1 cellular context compared by ENCODE assay signal in the genomic region with DNA sequence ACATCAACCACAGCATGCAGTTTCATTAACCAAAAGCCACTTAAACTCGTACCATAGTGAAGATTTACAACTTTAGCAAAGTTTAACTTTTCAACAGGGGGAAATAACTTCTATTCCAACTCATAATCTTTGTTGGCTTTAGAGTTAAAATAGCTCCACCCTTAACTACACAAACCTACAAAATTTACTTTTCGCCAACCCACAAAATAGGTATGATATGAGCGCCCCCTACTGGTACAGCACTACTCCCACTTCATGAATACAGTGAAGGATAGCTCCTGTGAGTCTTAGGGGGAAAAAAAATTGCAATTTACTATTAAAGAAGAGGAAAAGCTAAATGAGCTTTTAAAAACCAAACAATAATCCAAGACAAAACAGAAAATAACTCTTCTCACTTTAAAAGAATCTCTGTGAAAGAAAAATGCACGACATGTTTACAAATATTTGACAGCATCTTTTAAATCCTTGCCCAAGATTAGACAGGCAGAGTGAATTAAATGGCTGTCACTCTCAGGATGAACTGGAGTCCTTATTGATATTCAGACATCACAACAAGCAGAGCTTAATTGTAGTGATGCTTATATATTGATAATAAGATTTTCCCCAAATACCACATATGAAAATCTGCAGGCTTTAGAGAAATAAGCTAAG.
TF ChIP-seq lines count a peak whose summit lies in the region.

No MANE protein-coding gene starts in this region.

TF ChIP-seq in HepG2, 621 proteins besides CTCF, POLR2A, EP300 and RAD21 (continued from another document and continues in another):
- TF ChIP-seq PCBP1 (IDR thresholded peaks at IDR 0.05; ENCODE audit: borderline replicate concordance, low read depth, low read length) (no peak), KDM3A (CRISPR knock-in tag; IDR thresholded peaks at IDR 0.05; ENCODE audit: low read depth) (no peak), NCOA1 (CRISPR knock-in tag; IDR thresholded peaks at IDR 0.05) (no peak), SAFB2 (CRISPR knock-in tag; IDR thresholded peaks at IDR 0.05; ENCODE audit: borderline replicate concordance, low read depth) (no peak), ZNF629 (CRISPR knock-in tag; conservative IDR thresholded peaks at IDR 0.05) (no peak), ZNF570 (CRISPR knock-in tag; IDR thresholded peaks at IDR 0.05; ENCODE audit: borderline replicate concordance) (no peak), MIER3 (CRISPR knock-in tag; IDR thresholded peaks at IDR 0.05; ENCODE audit: borderline replicate concordance) (peak; percentile 54; the same call in 1 of the 2 replicates), ZIK1 (CRISPR knock-in tag; IDR thresholded peaks at IDR 0.05; ENCODE audit: borderline replicate concordance, low read depth) (no peak), ZBTB3 (CRISPR knock-in tag; IDR thresholded peaks at IDR 0.05; ENCODE audit: borderline replicate concordance, low read depth) (no peak), ZNF615 (CRISPR knock-in tag; IDR thresholded peaks at IDR 0.05; ENCODE audit: borderline replicate concordance) (no peak), NFE2L2 (IDR thresholded peaks at IDR 0.05; ENCODE audit: low read length) (no peak), MTA3 (CRISPR knock-in tag; IDR thresholded peaks at IDR 0.05) (no peak), ZNF878 (CRISPR knock-in tag; IDR thresholded peaks at IDR 0.05) (no peak), ZNF180 (CRISPR knock-in tag; IDR thresholded peaks at IDR 0.05; ENCODE audit: borderline replicate concordance, low read depth) (no peak), MBD4 (IDR thresholded peaks at IDR 0.05; ENCODE audit: borderline replicate concordance, low read length) (no peak), ZSCAN12 (CRISPR knock-in tag; IDR thresholded peaks at IDR 0.05) (no peak), ZNF234 (CRISPR knock-in tag; conservative IDR thresholded peaks at IDR 0.05) (no peak), RBAK (CRISPR knock-in tag; IDR thresholded peaks at IDR 0.05) (no peak), DR1 (CRISPR knock-in tag; IDR thresholded peaks at IDR 0.05) (no peak), RXRA (CRISPR knock-in tag; IDR thresholded peaks at IDR 0.05) (no peak), NCOA5 (CRISPR knock-in tag; IDR thresholded peaks at IDR 0.05) (no peak)
- TF ChIP-seq, protein P1, sequence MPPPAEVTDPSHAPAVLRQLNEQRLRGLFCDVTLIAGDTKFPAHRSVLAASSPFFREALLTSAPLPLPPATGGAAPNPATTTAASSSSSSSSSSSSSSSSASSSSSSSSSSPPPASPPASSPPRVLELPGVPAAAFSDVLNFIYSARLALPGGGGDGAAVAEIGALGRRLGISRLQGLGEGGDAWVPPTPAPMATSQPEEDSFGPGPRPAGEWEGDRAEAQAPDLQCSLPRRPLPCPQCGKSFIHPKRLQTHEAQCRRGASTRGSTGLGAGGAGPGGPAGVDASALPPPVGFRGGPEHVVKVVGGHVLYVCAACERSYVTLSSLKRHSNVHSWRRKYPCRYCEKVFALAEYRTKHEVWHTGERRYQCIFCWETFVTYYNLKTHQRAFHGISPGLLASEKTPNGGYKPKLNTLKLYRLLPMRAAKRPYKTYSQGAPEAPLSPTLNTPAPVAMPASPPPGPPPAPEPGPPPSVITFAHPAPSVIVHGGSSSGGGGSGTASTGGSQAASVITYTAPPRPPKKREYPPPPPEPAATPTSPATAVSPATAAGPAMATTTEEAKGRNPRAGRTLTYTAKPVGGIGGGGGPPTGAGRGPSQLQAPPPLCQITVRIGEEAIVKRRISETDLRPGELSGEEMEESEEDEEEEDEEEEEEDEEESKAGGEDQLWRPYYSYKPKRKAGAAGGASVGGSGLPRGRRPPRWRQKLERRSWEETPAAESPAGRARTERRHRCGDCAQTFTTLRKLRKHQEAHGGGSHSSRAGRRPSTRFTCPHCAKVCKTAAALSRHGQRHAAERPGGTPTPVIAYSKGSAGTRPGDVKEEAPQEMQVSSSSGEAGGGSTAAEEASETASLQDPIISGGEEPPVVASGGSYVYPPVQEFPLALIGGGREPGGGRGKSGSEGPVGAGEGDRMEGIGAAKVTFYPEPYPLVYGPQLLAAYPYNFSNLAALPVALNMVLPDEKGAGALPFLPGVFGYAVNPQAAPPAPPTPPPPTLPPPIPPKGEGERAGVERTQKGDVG (CRISPR knock-in tag; IDR thresholded peaks at IDR 0.05; ENCODE audit: borderline replicate concordance) = no peak
- TF ChIP-seq, protein P2, sequence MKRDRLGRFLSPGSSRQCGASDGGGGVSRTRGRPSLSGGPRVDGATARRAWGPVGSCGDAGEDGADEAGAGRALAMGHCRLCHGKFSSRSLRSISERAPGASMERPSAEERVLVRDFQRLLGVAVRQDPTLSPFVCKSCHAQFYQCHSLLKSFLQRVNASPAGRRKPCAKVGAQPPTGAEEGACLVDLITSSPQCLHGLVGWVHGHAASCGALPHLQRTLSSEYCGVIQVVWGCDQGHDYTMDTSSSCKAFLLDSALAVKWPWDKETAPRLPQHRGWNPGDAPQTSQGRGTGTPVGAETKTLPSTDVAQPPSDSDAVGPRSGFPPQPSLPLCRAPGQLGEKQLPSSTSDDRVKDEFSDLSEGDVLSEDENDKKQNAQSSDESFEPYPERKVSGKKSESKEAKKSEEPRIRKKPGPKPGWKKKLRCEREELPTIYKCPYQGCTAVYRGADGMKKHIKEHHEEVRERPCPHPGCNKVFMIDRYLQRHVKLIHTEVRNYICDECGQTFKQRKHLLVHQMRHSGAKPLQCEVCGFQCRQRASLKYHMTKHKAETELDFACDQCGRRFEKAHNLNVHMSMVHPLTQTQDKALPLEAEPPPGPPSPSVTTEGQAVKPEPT (CRISPR knock-in tag; IDR thresholded peaks at IDR 0.05; ENCODE audit: low read depth) = no peak
- TF ChIP-seq, protein P3, sequence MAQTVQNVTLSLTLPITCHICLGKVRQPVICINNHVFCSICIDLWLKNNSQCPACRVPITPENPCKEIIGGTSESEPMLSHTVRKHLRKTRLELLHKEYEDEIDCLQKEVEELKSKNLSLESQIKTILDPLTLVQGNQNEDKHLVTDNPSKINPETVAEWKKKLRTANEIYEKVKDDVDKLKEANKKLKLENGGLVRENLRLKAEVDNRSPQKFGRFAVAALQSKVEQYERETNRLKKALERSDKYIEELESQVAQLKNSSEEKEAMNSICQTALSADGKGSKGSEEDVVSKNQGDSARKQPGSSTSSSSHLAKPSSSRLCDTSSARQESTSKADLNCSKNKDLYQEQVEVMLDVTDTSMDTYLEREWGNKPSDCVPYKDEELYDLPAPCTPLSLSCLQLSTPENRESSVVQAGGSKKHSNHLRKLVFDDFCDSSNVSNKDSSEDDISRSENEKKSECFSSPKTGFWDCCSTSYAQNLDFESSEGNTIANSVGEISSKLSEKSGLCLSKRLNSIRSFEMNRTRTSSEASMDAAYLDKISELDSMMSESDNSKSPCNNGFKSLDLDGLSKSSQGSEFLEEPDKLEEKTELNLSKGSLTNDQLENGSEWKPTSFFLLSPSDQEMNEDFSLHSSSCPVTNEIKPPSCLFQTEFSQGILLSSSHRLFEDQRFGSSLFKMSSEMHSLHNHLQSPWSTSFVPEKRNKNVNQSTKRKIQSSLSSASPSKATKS (CRISPR knock-in tag; IDR thresholded peaks at IDR 0.05) = no peak
- TF ChIP-seq, protein P4, sequence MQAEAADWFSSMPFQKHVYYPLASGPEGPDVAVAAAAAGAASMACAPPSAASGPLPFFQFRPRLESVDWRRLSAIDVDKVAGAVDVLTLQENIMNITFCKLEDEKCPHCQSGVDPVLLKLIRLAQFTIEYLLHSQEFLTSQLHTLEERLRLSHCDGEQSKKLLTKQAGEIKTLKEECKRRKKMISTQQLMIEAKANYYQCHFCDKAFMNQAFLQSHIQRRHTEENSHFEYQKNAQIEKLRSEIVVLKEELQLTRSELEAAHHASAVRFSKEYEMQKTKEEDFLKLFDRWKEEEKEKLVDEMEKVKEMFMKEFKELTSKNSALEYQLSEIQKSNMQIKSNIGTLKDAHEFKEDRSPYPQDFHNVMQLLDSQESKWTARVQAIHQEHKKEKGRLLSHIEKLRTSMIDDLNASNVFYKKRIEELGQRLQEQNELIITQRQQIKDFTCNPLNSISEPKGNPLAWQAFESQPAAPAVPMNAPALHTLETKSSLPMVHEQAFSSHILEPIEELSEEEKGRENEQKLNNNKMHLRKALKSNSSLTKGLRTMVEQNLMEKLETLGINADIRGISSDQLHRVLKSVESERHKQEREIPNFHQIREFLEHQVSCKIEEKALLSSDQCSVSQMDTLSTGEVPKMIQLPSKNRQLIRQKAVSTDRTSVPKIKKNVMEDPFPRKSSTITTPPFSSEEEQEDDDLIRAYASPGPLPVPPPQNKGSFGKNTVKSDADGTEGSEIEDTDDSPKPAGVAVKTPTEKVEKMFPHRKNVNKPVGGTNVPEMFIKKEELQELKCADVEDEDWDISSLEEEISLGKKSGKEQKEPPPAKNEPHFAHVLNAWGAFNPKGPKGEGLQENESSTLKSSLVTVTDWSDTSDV (CRISPR knock-in tag; IDR thresholded peaks at IDR 0.05) = no peak
- TF ChIP-seq, protein P5, sequence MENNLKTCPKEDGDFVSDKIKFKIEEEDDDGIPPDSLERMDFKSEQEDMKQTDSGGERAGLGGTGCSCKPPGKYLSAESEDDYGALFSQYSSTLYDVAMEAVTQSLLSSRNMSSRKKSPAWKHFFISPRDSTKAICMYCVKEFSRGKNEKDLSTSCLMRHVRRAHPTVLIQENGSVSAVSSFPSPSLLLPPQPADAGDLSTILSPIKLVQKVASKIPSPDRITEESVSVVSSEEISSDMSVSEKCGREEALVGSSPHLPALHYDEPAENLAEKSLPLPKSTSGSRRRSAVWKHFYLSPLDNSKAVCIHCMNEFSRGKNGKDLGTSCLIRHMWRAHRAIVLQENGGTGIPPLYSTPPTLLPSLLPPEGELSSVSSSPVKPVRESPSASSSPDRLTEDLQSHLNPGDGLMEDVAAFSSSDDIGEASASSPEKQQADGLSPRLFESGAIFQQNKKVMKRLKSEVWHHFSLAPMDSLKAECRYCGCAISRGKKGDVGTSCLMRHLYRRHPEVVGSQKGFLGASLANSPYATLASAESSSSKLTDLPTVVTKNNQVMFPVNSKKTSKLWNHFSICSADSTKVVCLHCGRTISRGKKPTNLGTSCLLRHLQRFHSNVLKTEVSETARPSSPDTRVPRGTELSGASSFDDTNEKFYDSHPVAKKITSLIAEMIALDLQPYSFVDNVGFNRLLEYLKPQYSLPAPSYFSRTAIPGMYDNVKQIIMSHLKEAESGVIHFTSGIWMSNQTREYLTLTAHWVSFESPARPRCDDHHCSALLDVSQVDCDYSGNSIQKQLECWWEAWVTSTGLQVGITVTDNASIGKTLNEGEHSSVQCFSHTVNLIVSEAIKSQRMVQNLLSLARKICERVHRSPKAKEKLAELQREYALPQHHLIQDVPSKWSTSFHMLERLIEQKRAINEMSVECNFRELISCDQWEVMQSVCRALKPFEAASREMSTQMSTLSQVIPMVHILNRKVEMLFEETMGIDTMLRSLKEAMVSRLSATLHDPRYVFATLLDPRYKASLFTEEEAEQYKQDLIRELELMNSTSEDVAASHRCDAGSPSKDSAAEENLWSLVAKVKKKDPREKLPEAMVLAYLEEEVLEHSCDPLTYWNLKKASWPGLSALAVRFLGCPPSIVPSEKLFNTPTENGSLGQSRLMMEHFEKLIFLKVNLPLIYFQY (CRISPR knock-in tag; IDR thresholded peaks at IDR 0.05; ENCODE audit: borderline replicate concordance) = no peak
- TF ChIP-seq, protein P6, sequence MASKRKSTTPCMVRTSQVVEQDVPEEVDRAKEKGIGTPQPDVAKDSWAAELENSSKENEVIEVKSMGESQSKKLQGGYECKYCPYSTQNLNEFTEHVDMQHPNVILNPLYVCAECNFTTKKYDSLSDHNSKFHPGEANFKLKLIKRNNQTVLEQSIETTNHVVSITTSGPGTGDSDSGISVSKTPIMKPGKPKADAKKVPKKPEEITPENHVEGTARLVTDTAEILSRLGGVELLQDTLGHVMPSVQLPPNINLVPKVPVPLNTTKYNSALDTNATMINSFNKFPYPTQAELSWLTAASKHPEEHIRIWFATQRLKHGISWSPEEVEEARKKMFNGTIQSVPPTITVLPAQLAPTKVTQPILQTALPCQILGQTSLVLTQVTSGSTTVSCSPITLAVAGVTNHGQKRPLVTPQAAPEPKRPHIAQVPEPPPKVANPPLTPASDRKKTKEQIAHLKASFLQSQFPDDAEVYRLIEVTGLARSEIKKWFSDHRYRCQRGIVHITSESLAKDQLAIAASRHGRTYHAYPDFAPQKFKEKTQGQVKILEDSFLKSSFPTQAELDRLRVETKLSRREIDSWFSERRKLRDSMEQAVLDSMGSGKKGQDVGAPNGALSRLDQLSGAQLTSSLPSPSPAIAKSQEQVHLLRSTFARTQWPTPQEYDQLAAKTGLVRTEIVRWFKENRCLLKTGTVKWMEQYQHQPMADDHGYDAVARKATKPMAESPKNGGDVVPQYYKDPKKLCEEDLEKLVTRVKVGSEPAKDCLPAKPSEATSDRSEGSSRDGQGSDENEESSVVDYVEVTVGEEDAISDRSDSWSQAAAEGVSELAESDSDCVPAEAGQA (IDR thresholded peaks at IDR 0.05; ENCODE audit: low read depth) = no peak
- TF ChIP-seq, protein P6 (CRISPR knock-in tag; IDR thresholded peaks at IDR 0.05; ENCODE audit: borderline replicate concordance) = no peak
- TF ChIP-seq, protein P7, sequence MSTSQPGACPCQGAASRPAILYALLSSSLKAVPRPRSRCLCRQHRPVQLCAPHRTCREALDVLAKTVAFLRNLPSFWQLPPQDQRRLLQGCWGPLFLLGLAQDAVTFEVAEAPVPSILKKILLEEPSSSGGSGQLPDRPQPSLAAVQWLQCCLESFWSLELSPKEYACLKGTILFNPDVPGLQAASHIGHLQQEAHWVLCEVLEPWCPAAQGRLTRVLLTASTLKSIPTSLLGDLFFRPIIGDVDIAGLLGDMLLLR (CRISPR knock-in tag; IDR thresholded peaks at IDR 0.05) = no peak
- TF ChIP-seq, protein P8, sequence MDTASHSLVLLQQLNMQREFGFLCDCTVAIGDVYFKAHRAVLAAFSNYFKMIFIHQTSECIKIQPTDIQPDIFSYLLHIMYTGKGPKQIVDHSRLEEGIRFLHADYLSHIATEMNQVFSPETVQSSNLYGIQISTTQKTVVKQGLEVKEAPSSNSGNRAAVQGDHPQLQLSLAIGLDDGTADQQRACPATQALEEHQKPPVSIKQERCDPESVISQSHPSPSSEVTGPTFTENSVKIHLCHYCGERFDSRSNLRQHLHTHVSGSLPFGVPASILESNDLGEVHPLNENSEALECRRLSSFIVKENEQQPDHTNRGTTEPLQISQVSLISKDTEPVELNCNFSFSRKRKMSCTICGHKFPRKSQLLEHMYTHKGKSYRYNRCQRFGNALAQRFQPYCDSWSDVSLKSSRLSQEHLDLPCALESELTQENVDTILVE (CRISPR knock-in tag; IDR thresholded peaks at IDR 0.05) = peak; percentile 57; the same call in 1 of the 2 replicates
